In genomic region chr14:20209595-20209994, GRCh38 we compare ENCODE assay signal across 42 cellular contexts. TPM values are rescaled to one million over a fixed set of nuclear protein-coding genes. Genes with fewer than 3 reads are reported as not detected.
"Had no signal": no experiment of that assay in that cellular context is flagged by ENCODE, and none has a peak within 500 bp of the region (broad histone marks: within the 10 kb centered on the region; RNA-seq: fewer than 3 reads in every experiment).

No MANE protein-coding gene starts in this region.

- H3K36me3 ChIP-seq: adrenal gland, ascending aorta, brain microvascular endothelial cell, breast epithelium, cardiac muscle cell had no signal

- H3K36me3 Mint-ChIP-seq: activated naive CD4-positive, alpha-beta T cell treated with anti-CD3 and anti-CD28 coated beads, Interleukin-2, amount 10 ng/mL, durations not matched to agents 7 days and 5 days; activated naive CD4-positive, alpha-beta T cell treated with anti-CD3 and anti-CD28 coated beads, Interleukin-2, amount 50 U/mL, for 72 hours; activated naive CD8-positive, alpha-beta T cell; activated naive CD8-positive, alpha-beta T cell treated with anti-CD3 and anti-CD28 coated beads for 36 hours; activated naive CD8-positive, alpha-beta T cell treated with anti-CD3 and anti-CD28 coated beads, Interleukin-2, amount 10 ng/mL, durations not matched to agents 7 days and 5 days; brain had no signal

- FAIRE-seq: astrocyte had no signal

- H3K4me3 ChIP-seq: adrenal gland, ascending aorta, body of pancreas, breast epithelium, cardiac muscle cell had no signal

- H3K4me3 Mint-ChIP-seq: activated naive CD4-positive, alpha-beta T cell treated with anti-CD3 and anti-CD28 coated beads for 36 hours; activated naive CD4-positive, alpha-beta T cell treated with anti-CD3 and anti-CD28 coated beads, Interleukin-2, amount 10 ng/mL, durations not matched to agents 7 days and 5 days; activated naive CD4-positive, alpha-beta T cell treated with anti-CD3 and anti-CD28 coated beads, Interleukin-2, amount 50 U/mL, for 24 hours; activated naive CD8-positive, alpha-beta T cell; activated naive CD8-positive, alpha-beta T cell treated with anti-CD3 and anti-CD28 coated beads for 36 hours; activated naive CD8-positive, alpha-beta T cell treated with anti-CD3 and anti-CD28 coated beads, Interleukin-2, amount 10 ng/mL, durations not matched to agents 7 days and 5 days; activated naive CD8-positive, alpha-beta T cell treated with anti-CD3 and anti-CD28 coated beads, Interleukin-2, amount 50 U/mL, for 24 hours; activated T-cell treated with anti-CD3 and anti-CD28 coated beads, Interleukin-2, amount 50 U/mL, for 24 hours; activated T-cell treated with anti-CD3 and anti-CD28 coated beads, Interleukin-2, amount 50 U/mL, for 4 hours; activated T-cell treated with anti-CD3 and anti-CD28 coated beads, Interleukin-2, amount 50 U/mL, for 72 hours; activated T-helper 1 cell treated with anti-CD3 and anti-CD28 coated beads, Interleukin-12 subunit alpha, Interleukin-12 subunit beta, Interleukin-2, Interleukin-4 antibody, amounts not matched to agents 30 ng/mL and 10 ng/mL and 1 ng/mL, durations not matched to agents 14 hours and 24 hours and 36 hours; activated T-helper 17 cell treated with anti-CD3 and anti-CD28 coated beads, Interleukin-2, amount 50 U/mL, for 72 hours; brain; central memory CD8-positive, alpha-beta T cell had no signal

- H3K4me1 ChIP-seq: adrenal gland, ascending aorta, body of pancreas, breast epithelium had no signal

- H3K27ac ChIP-seq: adrenal gland, ascending aorta, body of pancreas, brain microvascular endothelial cell, breast epithelium, cardiac muscle cell had no signal

- H3K27ac Mint-ChIP-seq: activated naive CD4-positive, alpha-beta T cell treated with anti-CD3 and anti-CD28 coated beads for 36 hours; activated naive CD4-positive, alpha-beta T cell treated with anti-CD3 and anti-CD28 coated beads, Interleukin-2, amount 10 ng/mL, durations not matched to agents 7 days and 5 days; activated naive CD4-positive, alpha-beta T cell treated with anti-CD3 and anti-CD28 coated beads, Interleukin-2, amount 50 U/mL, for 24 hours; activated naive CD4-positive, alpha-beta T cell treated with anti-CD3 and anti-CD28 coated beads, Interleukin-2, amount 50 U/mL, for 72 hours; activated naive CD8-positive, alpha-beta T cell; activated naive CD8-positive, alpha-beta T cell treated with anti-CD3 and anti-CD28 coated beads for 36 hours; activated naive CD8-positive, alpha-beta T cell treated with anti-CD3 and anti-CD28 coated beads, Interleukin-2, amount 10 ng/mL, durations not matched to agents 7 days and 5 days; activated naive CD8-positive, alpha-beta T cell treated with anti-CD3 and anti-CD28 coated beads, Interleukin-2, amount 50 U/mL, for 24 hours; activated T-cell treated with anti-CD3 and anti-CD28 coated beads, Interleukin-2, amount 50 U/mL, for 24 hours; activated T-cell treated with anti-CD3 and anti-CD28 coated beads, Interleukin-2, amount 50 U/mL, for 72 hours; activated T-helper 1 cell treated with anti-CD3 and anti-CD28 coated beads, Interleukin-12 subunit alpha, Interleukin-12 subunit beta, Interleukin-2, Interleukin-4 antibody, amounts not matched to agents 30 ng/mL and 10 ng/mL and 1 ng/mL, durations not matched to agents 14 hours and 24 hours and 36 hours; activated T-helper 17 cell treated with anti-CD3 and anti-CD28 coated beads, Interleukin-2, amount 50 U/mL, for 72 hours; activated T-helper 2 cell treated with anti-CD3 and anti-CD28 coated beads, Interferon-gamma antibody, Interleukin-2, Interleukin-4, amounts not matched to agents 10 μg/mL and 5 μg/mL and 100 μg/mL, durations not matched to agents 14 hours and 24 hours and 36 hours; brain had no signal

- H3K4me1 Mint-ChIP-seq: activated naive CD4-positive, alpha-beta T cell treated with anti-CD3 and anti-CD28 coated beads, Interleukin-2, amount 10 ng/mL, durations not matched to agents 7 days and 5 days; activated naive CD4-positive, alpha-beta T cell treated with anti-CD3 and anti-CD28 coated beads, Interleukin-2, amount 50 U/mL, for 24 hours; activated naive CD8-positive, alpha-beta T cell treated with anti-CD3 and anti-CD28 coated beads for 36 hours; activated naive CD8-positive, alpha-beta T cell treated with anti-CD3 and anti-CD28 coated beads, Interleukin-2, amount 10 ng/mL, durations not matched to agents 7 days and 5 days; activated naive CD8-positive, alpha-beta T cell treated with anti-CD3 and anti-CD28 coated beads, Interleukin-2, amount 50 U/mL, for 24 hours; activated T-helper 17 cell treated with anti-CD3 and anti-CD28 coated beads, Interleukin-2, amount 50 U/mL, for 72 hours; brain; central memory CD8-positive, alpha-beta T cell had no signal

- ATAC-seq: activated naive CD4-positive, alpha-beta T cell treated with anti-CD3 and anti-CD28 coated beads, Interleukin-2, amount 50 U/mL, for 72 hours; activated naive CD8-positive, alpha-beta T cell treated with anti-CD3 and anti-CD28 coated beads, Interleukin-2, amount 50 U/mL, for 24 hours; activated T-cell treated with anti-CD3 and anti-CD28 coated beads, Interleukin-2, amount 50 U/mL, for 4 hours; activated T-cell treated with anti-CD3 and anti-CD28 coated beads, Interleukin-2, amount 50 U/mL, for 72 hours; activated T-helper 17 cell treated with anti-CD3 and anti-CD28 coated beads, Interleukin-2, amount 50 U/mL, for 72 hours; body of pancreas had no signal

- H3K27me3 ChIP-seq: adrenal gland, ascending aorta, body of pancreas, brain microvascular endothelial cell, breast epithelium, cardiac muscle cell had no signal

- DNase-seq: activated effector memory CD4-positive, alpha-beta T cell treated with anti-CD3 and anti-CD28 coated beads, Interleukin-2, amount 50 U/mL, for 16 hours; activated effector memory CD4-positive, alpha-beta T cell treated with Interleukin-2 at 50 U/mL for 16 hours; activated gamma-delta T cell; activated gamma-delta T cell treated with Interleukin-2 at 50 U/mL for 16 hours; activated naive CD4-positive, alpha-beta T cell; activated naive CD4-positive, alpha-beta T cell treated with anti-CD3 and anti-CD28 coated beads for 36 hours; activated naive CD4-positive, alpha-beta T cell treated with anti-CD3 and anti-CD28 coated beads, Interleukin-2, amount 10 ng/mL, durations not matched to agents 7 days and 5 days; activated naive CD4-positive, alpha-beta T cell treated with anti-CD3 and anti-CD28 coated beads, Interleukin-2, amount 50 U/mL, for 16 hours; activated naive CD8-positive, alpha-beta T cell treated with anti-CD3 and anti-CD28 coated beads for 36 hours; activated naive CD8-positive, alpha-beta T cell treated with anti-CD3 and anti-CD28 coated beads, Interleukin-2, amount 10 ng/mL, durations not matched to agents 7 days and 5 days; activated naive CD8-positive, alpha-beta T cell treated with anti-CD3 and anti-CD28 coated beads, Interleukin-2, amount 50 U/mL, for 24 hours; activated T-cell treated with anti-CD3 and anti-CD28 coated beads, Interleukin-2, amount 50 U/mL, for 1 hour; activated T-cell treated with anti-CD3 and anti-CD28 coated beads, Interleukin-2, amount 50 U/mL, for 24 hours; activated T-cell treated with anti-CD3 and anti-CD28 coated beads, Interleukin-2, amount 50 U/mL, for 4 hours; activated T-cell treated with anti-CD3 and anti-CD28 coated beads, Interleukin-2, amount 50 U/mL, for 48 hours; activated T-cell treated with anti-CD3 and anti-CD28 coated beads, Interleukin-2, amount 50 U/mL, for 72 hours; adrenal gland; amniotic stem cell; amygdala; anterior cingulate cortex; aorta; body of pancreas; brain microvascular endothelial cell; caudate nucleus; central memory CD4-positive, alpha-beta T cell; cerebellar nuclear complex had no signal

- H3K9me3 ChIP-seq: adrenal gland, ascending aorta, body of pancreas had no signal

- H3K9me3 Mint-ChIP-seq: activated naive CD4-positive, alpha-beta T cell treated with anti-CD3 and anti-CD28 coated beads for 36 hours; activated naive CD4-positive, alpha-beta T cell treated with anti-CD3 and anti-CD28 coated beads, Interleukin-2, amount 50 U/mL, for 72 hours; activated naive CD8-positive, alpha-beta T cell treated with anti-CD3 and anti-CD28 coated beads for 36 hours; activated naive CD8-positive, alpha-beta T cell treated with anti-CD3 and anti-CD28 coated beads, Interleukin-2, amount 10 ng/mL, durations not matched to agents 7 days and 5 days; activated naive CD8-positive, alpha-beta T cell treated with anti-CD3 and anti-CD28 coated beads, Interleukin-2, amount 50 U/mL, for 24 hours; activated T-cell treated with anti-CD3 and anti-CD28 coated beads, Interleukin-2, amount 50 U/mL, for 24 hours; activated T-cell treated with anti-CD3 and anti-CD28 coated beads, Interleukin-2, amount 50 U/mL, for 4 hours; activated T-cell treated with anti-CD3 and anti-CD28 coated beads, Interleukin-2, amount 50 U/mL, for 72 hours; activated T-helper 1 cell treated with anti-CD3 and anti-CD28 coated beads, Interleukin-12 subunit alpha, Interleukin-12 subunit beta, Interleukin-2, Interleukin-4 antibody, amounts not matched to agents 30 ng/mL and 10 ng/mL and 1 ng/mL, durations not matched to agents 14 hours and 24 hours and 36 hours; activated T-helper 17 cell treated with anti-CD3 and anti-CD28 coated beads, Interleukin-2, amount 50 U/mL, for 72 hours; activated T-helper 2 cell treated with anti-CD3 and anti-CD28 coated beads, Interferon-gamma antibody, Interleukin-2, Interleukin-4, amounts not matched to agents 10 μg/mL and 5 μg/mL and 100 μg/mL, durations not matched to agents 14 hours and 24 hours and 36 hours had no signal

- H3K27me3 Mint-ChIP-seq: activated naive CD4-positive, alpha-beta T cell treated with anti-CD3 and anti-CD28 coated beads, Interleukin-2, amount 10 ng/mL, durations not matched to agents 7 days and 5 days; activated naive CD8-positive, alpha-beta T cell treated with anti-CD3 and anti-CD28 coated beads, Interleukin-2, amount 10 ng/mL, durations not matched to agents 7 days and 5 days; brain had no signal

RNA-seq across cellular contexts. Expression of gene OR11H6, which starts 13.9 kb away (rescaled TPM):
- total RNA-seq: activated naive CD4-positive, alpha-beta T cell treated with anti-CD3 and anti-CD28 coated beads for 36 hours; activated naive CD4-positive, alpha-beta T cell treated with anti-CD3 and anti-CD28 coated beads, Interleukin-2, amount 50 U/mL, for 72 hours; activated naive CD8-positive, alpha-beta T cell treated with anti-CD3 and anti-CD28 coated beads for 36 hours; activated naive CD8-positive, alpha-beta T cell treated with anti-CD3 and anti-CD28 coated beads, Interleukin-2, amount 10 ng/mL, durations not matched to agents 7 days and 5 days; activated T-cell treated with anti-CD3 and anti-CD28 coated beads, Interleukin-2, amount 50 U/mL, for 4 hours; activated T-cell treated with anti-CD3 and anti-CD28 coated beads, Interleukin-2, amount 50 U/mL, for 72 hours; activated T-helper 1 cell treated with anti-CD3 and anti-CD28 coated beads, Interleukin-12 subunit alpha, Interleukin-12 subunit beta, Interleukin-2, Interleukin-4 antibody, amounts not matched to agents 30 ng/mL and 10 ng/mL and 1 ng/mL, durations not matched to agents 14 hours and 24 hours and 36 hours; activated T-helper 17 cell treated with anti-CD3 and anti-CD28 coated beads, Interleukin-2, amount 50 U/mL, for 72 hours; activated T-helper 2 cell treated with anti-CD3 and anti-CD28 coated beads, Interferon-gamma antibody, Interleukin-2, Interleukin-4, amounts not matched to agents 10 μg/mL and 5 μg/mL and 100 μg/mL, durations not matched to agents 14 hours and 24 hours and 36 hours; adrenal gland; aorta; ascending aorta; astrocyte; body of pancreas; breast epithelium; cardiac muscle cell; cardiac septum; cerebellum; chondrocyte had no signal
- polyA plus RNA-seq: adipose tissue, adrenal gland, aorta, cardiac muscle cell had no signal

RNA-seq across cellular contexts. Expression of gene OR11G2, which starts 18.9 kb away (rescaled TPM):
- total RNA-seq: activated naive CD4-positive, alpha-beta T cell treated with anti-CD3 and anti-CD28 coated beads for 36 hours; activated naive CD4-positive, alpha-beta T cell treated with anti-CD3 and anti-CD28 coated beads, Interleukin-2, amount 50 U/mL, for 72 hours; activated naive CD8-positive, alpha-beta T cell treated with anti-CD3 and anti-CD28 coated beads for 36 hours; activated naive CD8-positive, alpha-beta T cell treated with anti-CD3 and anti-CD28 coated beads, Interleukin-2, amount 10 ng/mL, durations not matched to agents 7 days and 5 days; activated T-cell treated with anti-CD3 and anti-CD28 coated beads, Interleukin-2, amount 50 U/mL, for 4 hours; activated T-cell treated with anti-CD3 and anti-CD28 coated beads, Interleukin-2, amount 50 U/mL, for 72 hours; activated T-helper 1 cell treated with anti-CD3 and anti-CD28 coated beads, Interleukin-12 subunit alpha, Interleukin-12 subunit beta, Interleukin-2, Interleukin-4 antibody, amounts not matched to agents 30 ng/mL and 10 ng/mL and 1 ng/mL, durations not matched to agents 14 hours and 24 hours and 36 hours; activated T-helper 17 cell treated with anti-CD3 and anti-CD28 coated beads, Interleukin-2, amount 50 U/mL, for 72 hours; activated T-helper 2 cell treated with anti-CD3 and anti-CD28 coated beads, Interferon-gamma antibody, Interleukin-2, Interleukin-4, amounts not matched to agents 10 μg/mL and 5 μg/mL and 100 μg/mL, durations not matched to agents 14 hours and 24 hours and 36 hours; adrenal gland; aorta; ascending aorta; astrocyte; body of pancreas; breast epithelium; cardiac muscle cell; cardiac septum; cerebellum; chondrocyte had no signal
- polyA plus RNA-seq: adipose tissue, adrenal gland, aorta, cardiac muscle cell had no signal

RNA-seq across cellular contexts. Expression of gene OR11H7, which starts 19.2 kb away (rescaled TPM):
- total RNA-seq: activated naive CD4-positive, alpha-beta T cell treated with anti-CD3 and anti-CD28 coated beads for 36 hours; activated naive CD4-positive, alpha-beta T cell treated with anti-CD3 and anti-CD28 coated beads, Interleukin-2, amount 50 U/mL, for 72 hours; activated naive CD8-positive, alpha-beta T cell treated with anti-CD3 and anti-CD28 coated beads for 36 hours; activated naive CD8-positive, alpha-beta T cell treated with anti-CD3 and anti-CD28 coated beads, Interleukin-2, amount 10 ng/mL, durations not matched to agents 7 days and 5 days; activated T-cell treated with anti-CD3 and anti-CD28 coated beads, Interleukin-2, amount 50 U/mL, for 4 hours; activated T-cell treated with anti-CD3 and anti-CD28 coated beads, Interleukin-2, amount 50 U/mL, for 72 hours; activated T-helper 1 cell treated with anti-CD3 and anti-CD28 coated beads, Interleukin-12 subunit alpha, Interleukin-12 subunit beta, Interleukin-2, Interleukin-4 antibody, amounts not matched to agents 30 ng/mL and 10 ng/mL and 1 ng/mL, durations not matched to agents 14 hours and 24 hours and 36 hours; activated T-helper 17 cell treated with anti-CD3 and anti-CD28 coated beads, Interleukin-2, amount 50 U/mL, for 72 hours; activated T-helper 2 cell treated with anti-CD3 and anti-CD28 coated beads, Interferon-gamma antibody, Interleukin-2, Interleukin-4, amounts not matched to agents 10 μg/mL and 5 μg/mL and 100 μg/mL, durations not matched to agents 14 hours and 24 hours and 36 hours; adrenal gland; aorta; ascending aorta; astrocyte; body of pancreas; breast epithelium; cardiac muscle cell; cardiac septum; cerebellum; chondrocyte had no signal
- polyA plus RNA-seq: adipose tissue, adrenal gland, aorta, cardiac muscle cell had no signal

RNA-seq across cellular contexts. Expression of gene OR11H4, which starts 29.5 kb away (rescaled TPM):
- total RNA-seq: activated naive CD4-positive, alpha-beta T cell treated with anti-CD3 and anti-CD28 coated beads for 36 hours; activated naive CD4-positive, alpha-beta T cell treated with anti-CD3 and anti-CD28 coated beads, Interleukin-2, amount 50 U/mL, for 72 hours; activated naive CD8-positive, alpha-beta T cell treated with anti-CD3 and anti-CD28 coated beads for 36 hours; activated naive CD8-positive, alpha-beta T cell treated with anti-CD3 and anti-CD28 coated beads, Interleukin-2, amount 10 ng/mL, durations not matched to agents 7 days and 5 days; activated T-cell treated with anti-CD3 and anti-CD28 coated beads, Interleukin-2, amount 50 U/mL, for 4 hours; activated T-cell treated with anti-CD3 and anti-CD28 coated beads, Interleukin-2, amount 50 U/mL, for 72 hours; activated T-helper 1 cell treated with anti-CD3 and anti-CD28 coated beads, Interleukin-12 subunit alpha, Interleukin-12 subunit beta, Interleukin-2, Interleukin-4 antibody, amounts not matched to agents 30 ng/mL and 10 ng/mL and 1 ng/mL, durations not matched to agents 14 hours and 24 hours and 36 hours; activated T-helper 17 cell treated with anti-CD3 and anti-CD28 coated beads, Interleukin-2, amount 50 U/mL, for 72 hours; activated T-helper 2 cell treated with anti-CD3 and anti-CD28 coated beads, Interferon-gamma antibody, Interleukin-2, Interleukin-4, amounts not matched to agents 10 μg/mL and 5 μg/mL and 100 μg/mL, durations not matched to agents 14 hours and 24 hours and 36 hours; adrenal gland; aorta; ascending aorta; astrocyte; body of pancreas; breast epithelium; cardiac muscle cell; cardiac septum; cerebellum; chondrocyte had no signal
- polyA plus RNA-seq: adipose tissue, adrenal gland, aorta, cardiac muscle cell had no signal
